12 cellular contexts compared by ENCODE assay signal in the genomic region with DNA sequence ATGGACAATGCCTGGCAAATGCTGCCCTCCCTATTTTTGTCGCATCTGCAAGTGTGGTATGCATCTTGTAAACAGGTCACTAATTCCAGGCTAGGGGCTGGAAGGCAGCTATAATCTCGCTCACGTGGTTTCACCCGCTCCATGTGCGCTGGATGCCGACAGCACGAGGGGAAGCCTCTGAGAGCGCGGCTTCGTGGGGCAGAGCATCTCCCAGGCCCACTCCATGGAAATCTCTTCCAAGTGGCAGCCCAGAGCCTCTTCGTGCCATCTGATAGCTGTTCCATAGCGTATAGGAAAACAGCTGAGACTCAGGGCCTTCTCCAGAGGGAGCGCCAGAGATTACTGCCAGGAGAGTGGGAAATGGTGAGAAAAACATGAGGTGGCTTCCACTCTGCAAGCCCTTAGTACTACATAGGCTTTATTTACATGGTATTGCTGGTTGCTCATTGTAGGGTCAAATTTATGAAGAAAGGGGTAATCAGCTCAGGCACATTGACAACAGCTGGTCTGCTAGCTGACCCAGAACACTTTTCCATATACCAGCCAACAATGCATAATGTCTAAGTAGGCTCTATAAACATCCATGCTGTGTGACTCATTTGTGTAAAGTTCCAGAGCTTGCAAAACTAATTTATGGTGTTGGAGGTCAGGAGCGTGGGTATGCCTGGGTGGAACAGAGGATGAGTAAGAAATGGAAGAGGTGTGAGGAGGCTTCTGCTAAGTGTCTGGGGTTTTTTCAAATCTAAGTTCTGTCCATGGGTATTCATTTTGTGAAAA.
DNase-seq lines count a peak whose midpoint lies in the region; ATAC-seq, FAIRE-seq and TF ChIP-seq lines count a peak whose summit lies in the region.
"Had no signal": no experiment of that assay in that cellular context is flagged by ENCODE, and none has a peak within 500 bp of the region (broad histone marks: within the 10 kb centered on the region; RNA-seq: fewer than 3 reads in every experiment).

No MANE protein-coding gene starts in this region.

- no peak overlapping the region for H2AFZ ChIP-seq in astrocyte (ENCODE audit: low read depth, low read length)

- H3K4me3 ChIP-seq in AG10803 (ENCODE audit: low read length) (no peak overlapping the region), HEK293 (ENCODE audit: low read depth, low read length) (no peak overlapping the region), astrocyte (ENCODE audit: insufficient read depth, low read depth, low read length) (no peak overlapping the region)

- no peak overlapping the region for H3K9ac ChIP-seq in astrocyte (ENCODE audit: low read length)

- H4K20me1 ChIP-seq in astrocyte (ENCODE audit: insufficient read depth, low read length), result no peaks in the 10 kb centered on the region

- no peak for TF ChIP-seq CTCF in AG10803 (conservative IDR thresholded peaks at IDR 0.05; ENCODE audit: low read length)
- no peak for TF ChIP-seq CTCF in HEK293 (tag by site-specific recombination; IDR thresholded peaks at IDR 0.05)
- no peak for TF ChIP-seq CTCF in astrocyte (IDR thresholded peaks at IDR 0.05; ENCODE audit: insufficient read depth, low read depth, low read length)

- no peaks in the 10 kb centered on the region for H3K36me3 ChIP-seq in HEK293 (ENCODE audit: control insufficient read depth in 2 of 2, insufficient read depth in 1 of 2, low read length in 2 of 2)
- H3K36me3 ChIP-seq in astrocyte (ENCODE audit: insufficient read depth, low read length), result no peaks in the 10 kb centered on the region
- H3K36me3 ChIP-seq: neutrophil had no signal

- H3K27me3 ChIP-seq in astrocyte (ENCODE audit: insufficient read depth, low read length), result peaks cover 3% of the 10 kb centered on the region
- H3K27me3 ChIP-seq: neutrophil had no signal

- no peak overlapping the region for H3K4me2 ChIP-seq in astrocyte (ENCODE audit: low read length)

- CTCF ChIA-PET in HEK293 (lab: Yijun Ruan, JAX), result interaction anchor here (0.6 to 0.7 kb wide), 2 partner anchors 57 to 61 kb away, joined by 3 read pairs; no protein-coding TSS in a partner anchor

- POLR2A ChIA-PET in HEK293 (lab: Yijun Ruan, JAX), result no interaction called here

- ATAC-seq in GM18861 (IDR thresholded peaks at IDR 0.05; ENCODE audit: unreplicated experiment) (no peak), GM18870 (IDR thresholded peaks at IDR 0.05; ENCODE audit: unreplicated experiment) (no peak)
- ATAC-seq: HCT116 had no signal

- peaks cover 30% of the 10 kb centered on the region for H3K4me1 Mint-ChIP-seq in astrocyte (ENCODE audit: low read depth, unreplicated experiment)

- H3K4me1 ChIP-seq in HEK293 (ENCODE audit: control insufficient read depth, insufficient read depth, low read length) (peaks cover 6% of the 10 kb centered on the region; the same call in 1 of the 2 replicates), astrocyte (ENCODE audit: insufficient read depth, low read length) (peaks cover 12% of the 10 kb centered on the region)

- H3K79me2 ChIP-seq in astrocyte (ENCODE audit: insufficient read depth, low read length), result no peaks in the 10 kb centered on the region

- H3K36me3 Mint-ChIP-seq in astrocyte (ENCODE audit: low read depth, unreplicated experiment), result no peaks in the 10 kb centered on the region

- peak; percentile 12 for DNase-seq in AG10803 (ENCODE audit: low read depth)
- DNase-seq in astrocyte (ENCODE audit: low read depth), result peak; percentile 90
- peak; percentile 86 for DNase-seq in kidney glomerular epithelial cell (lab: John Stamatoyannopoulos, UW)
- no peak for DNase-seq in effector CD8-positive, alpha-beta T cell (lab: John Stamatoyannopoulos, UW)
- DNase-seq in NCI-H526 treated with DMSO at 0.1 percent for 48 hours (lab: John Stamatoyannopoulos, UW), result no peak
- DNase-seq: NCI-H187 treated with DMSO at 0.1 percent for 48 hours had no signal

- FAIRE-seq in astrocyte (lab: Jason Lieb, UNC), result no peak
- FAIRE-seq: colon had no signal

- no peaks in the 10 kb centered on the region for H3K9me3 ChIP-seq in HEK293 (ENCODE audit: control insufficient read depth, insufficient read depth, low read depth, low read length)
- no peaks in the 10 kb centered on the region for H3K9me3 ChIP-seq in astrocyte (ENCODE audit: insufficient read depth, low read depth, low read length)
- H3K9me3 ChIP-seq: neutrophil had no signal

- H3K27ac ChIP-seq in HEK293 (ENCODE audit: extremely low read depth, low read depth, low read length) (no peak overlapping the region), astrocyte (ENCODE audit: low read depth, low read length) (no peak overlapping the region)
- H3K27ac ChIP-seq: neutrophil had no signal

- peaks cover 6% of the 10 kb centered on the region for H3K27me3 Mint-ChIP-seq in astrocyte (ENCODE audit: low read depth, unreplicated experiment)

- H3K27ac Mint-ChIP-seq in astrocyte (ENCODE audit: unreplicated experiment), result no peak overlapping the region

- no peaks in the 10 kb centered on the region for H3K9me3 Mint-ChIP-seq in astrocyte (ENCODE audit: unreplicated experiment)

- H3K4me3 Mint-ChIP-seq in astrocyte (ENCODE audit: unreplicated experiment), result no peak overlapping the region

TF ChIP-seq in HEK293, 187 proteins besides CTCF, POLR2A, EP300 and RAD21 (continues in another document):
- peak; percentile 58 for TF ChIP-seq ZNF629 (tag by site-specific recombination; IDR thresholded peaks at IDR 0.05)
- TF ChIP-seq, protein P1, sequence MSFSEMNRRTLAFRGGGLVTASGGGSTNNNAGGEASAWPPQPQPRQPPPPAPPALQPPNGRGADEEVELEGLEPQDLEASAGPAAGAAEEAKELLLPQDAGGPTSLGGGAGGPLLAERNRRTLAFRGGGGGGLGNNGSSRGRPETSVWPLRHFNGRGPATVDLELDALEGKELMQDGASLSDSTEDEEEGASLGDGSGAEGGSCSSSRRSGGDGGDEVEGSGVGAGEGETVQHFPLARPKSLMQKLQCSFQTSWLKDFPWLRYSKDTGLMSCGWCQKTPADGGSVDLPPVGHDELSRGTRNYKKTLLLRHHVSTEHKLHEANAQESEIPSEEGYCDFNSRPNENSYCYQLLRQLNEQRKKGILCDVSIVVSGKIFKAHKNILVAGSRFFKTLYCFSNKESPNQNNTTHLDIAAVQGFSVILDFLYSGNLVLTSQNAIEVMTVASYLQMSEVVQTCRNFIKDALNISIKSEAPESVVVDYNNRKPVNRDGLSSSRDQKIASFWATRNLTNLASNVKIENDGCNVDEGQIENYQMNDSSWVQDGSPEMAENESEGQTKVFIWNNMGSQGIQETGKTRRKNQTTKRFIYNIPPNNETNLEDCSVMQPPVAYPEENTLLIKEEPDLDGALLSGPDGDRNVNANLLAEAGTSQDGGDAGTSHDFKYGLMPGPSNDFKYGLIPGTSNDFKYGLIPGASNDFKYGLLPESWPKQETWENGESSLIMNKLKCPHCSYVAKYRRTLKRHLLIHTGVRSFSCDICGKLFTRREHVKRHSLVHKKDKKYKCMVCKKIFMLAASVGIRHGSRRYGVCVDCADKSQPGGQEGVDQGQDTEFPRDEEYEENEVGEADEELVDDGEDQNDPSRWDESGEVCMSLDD (tag by site-specific recombination; IDR thresholded peaks at IDR 0.05), result no peak
- TF ChIP-seq GLIS2 (tag by site-specific recombination; IDR thresholded peaks at IDR 0.05), result no peak
- TF ChIP-seq ZNF658 (tag by site-specific recombination; IDR thresholded peaks at IDR 0.05), result no peak
- TF ChIP-seq ZNF121 (tag by site-specific recombination; IDR thresholded peaks at IDR 0.05), result no peak
- peak; percentile 73; the same call in 1 of the 2 replicates for TF ChIP-seq ZSCAN16 (tag by site-specific recombination; IDR thresholded peaks at IDR 0.05)
- no peak for TF ChIP-seq ZNF626 (tag by site-specific recombination; IDR thresholded peaks at IDR 0.05)
- TF ChIP-seq ZNF621 (tag by site-specific recombination; IDR thresholded peaks at IDR 0.05), result no peak
- no peak for TF ChIP-seq BCL11B (tag by site-specific recombination; IDR thresholded peaks at IDR 0.05; ENCODE audit: low read depth)
- no peak for TF ChIP-seq ZNF19 (tag by site-specific recombination; IDR thresholded peaks at IDR 0.05; ENCODE audit: low read depth)
- TF ChIP-seq ZNF600 (tag by site-specific recombination; IDR thresholded peaks at IDR 0.05), result peak; percentile 59
- TF ChIP-seq ZNF501 (tag by site-specific recombination; IDR thresholded peaks at IDR 0.05), result no peak
- TF ChIP-seq ZNF692 (tag by site-specific recombination; IDR thresholded peaks at IDR 0.05), result no peak

Comparison
In these comparisons a context has a peak if more than half of its experiments do, and no peak if none do; other contexts are left out.
1. DNase-seq: peak in AG10803 (single experiment), astrocyte (single experiment) and kidney glomerular epithelial cell (single experiment); none in effector CD8-positive, alpha-beta T cell (single experiment) and NCI-H526 treated with DMSO at 0.1 percent for 48 hours (single experiment).